In the genomic region with DNA sequence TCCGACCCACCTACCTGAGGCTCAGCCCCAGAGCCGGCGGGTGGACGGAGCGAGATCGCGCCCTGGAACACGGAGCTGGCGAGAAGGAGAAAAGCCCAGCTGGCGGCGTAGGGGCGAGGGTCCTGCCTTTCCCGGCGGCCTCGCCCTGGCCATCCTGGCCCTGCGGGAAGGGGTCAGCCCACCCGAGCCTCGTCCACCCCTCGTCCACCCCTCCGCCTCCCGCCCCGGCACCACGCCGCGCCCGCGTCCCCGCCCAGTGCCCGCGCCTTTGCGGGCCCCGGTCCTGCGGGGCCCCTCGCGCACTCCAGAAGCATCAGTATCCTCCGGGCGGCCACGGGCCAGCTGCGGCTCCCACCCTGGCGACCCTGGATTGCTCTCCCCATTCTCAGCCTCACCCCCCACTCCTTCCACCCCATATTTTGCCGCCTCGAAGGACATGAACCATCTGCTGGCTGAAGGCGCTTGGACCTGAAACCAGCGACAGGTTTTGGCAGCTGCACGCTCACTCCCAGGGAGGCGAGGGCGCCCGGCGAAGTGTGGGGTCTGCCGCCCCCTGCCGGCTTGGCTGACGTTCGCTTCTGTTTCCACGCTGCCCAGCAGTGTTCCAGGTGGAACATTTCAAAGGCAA, we compare ENCODE assay signal across 8 cellular contexts.
DNase-seq lines count a peak whose midpoint lies in the region; ATAC-seq and TF ChIP-seq lines count a peak whose summit lies in the region.

No MANE protein-coding gene starts in this region.

- H2BK5ac ChIP-seq in trophoblast cell (ENCODE audit: low read depth, low read length, poor library complexity), result no peak overlapping the region

- DNase-seq in Ammon's horn (ENCODE audit: low spot score) (peak; percentile 80), Peyer's patch (peak in 2 of 3 donors; percentile 62 to 65), left cardiac atrium (peak; percentile 68), trophoblast cell (peak; percentile 33 to 81), aorta (peak; percentile 68 to 84)

- H3K4me2 ChIP-seq in trophoblast cell (ENCODE audit: low read length), result peak overlapping the region; percentile 98

- H4K91ac ChIP-seq in trophoblast cell (ENCODE audit: low read depth, low read length), result peak overlapping the region; percentile 8

- peaks cover 0 to 6% (median 0%) of the 10 kb centered on the region in 4 donors for H3K4me1 ChIP-seq in Peyer's patch
- H3K4me1 ChIP-seq in trophoblast cell (ENCODE audit: control insufficient read depth in 1 of 2, insufficient read depth in 2 of 2, low read length in 2 of 2), result peaks cover 3 to 5% of the 10 kb centered on the region in 2 experiments
- H3K4me1 ChIP-seq in aorta (ENCODE audit: control insufficient read depth in 1 of 2, insufficient read depth in 2 of 2, low read length in 2 of 2), result no peaks in the 10 kb centered on the region

- H3K4ac ChIP-seq in trophoblast cell (ENCODE audit: low read depth, low read length), result no peak overlapping the region

- ATAC-seq in GM19395 (IDR thresholded peaks at IDR 0.05; ENCODE audit: unreplicated experiment) (peak; percentile 95), HG03457 (IDR thresholded peaks at IDR 0.05; ENCODE audit: unreplicated experiment) (peak; percentile 90), left cardiac atrium (peak; percentile 92 to 94), aorta (ENCODE audit: low FRiP score) (peak; percentile 65)

- H3K36me3 Mint-ChIP-seq in activated naive CD8-positive, alpha-beta T cell, result no peaks in the 10 kb centered on the region

- H3K23ac ChIP-seq in trophoblast cell (ENCODE audit: low read length), result no peak overlapping the region

- peak overlapping the region; percentile 36 for H4K12ac ChIP-seq in trophoblast cell (ENCODE audit: low read depth, low read length)

- H3K9ac ChIP-seq in trophoblast cell (ENCODE audit: low read length), result peak overlapping the region; percentile 41

- H3K79me1 ChIP-seq in trophoblast cell (ENCODE audit: low read length), result peaks cover 2% of the 10 kb centered on the region

- H3K4me3 ChIP-seq in Peyer's patch, result peak overlapping the region in 3 of 4 donors; percentile 18 to 48 (median 42)
- peak overlapping the region; percentile 73 for H3K4me3 ChIP-seq in trophoblast cell (ENCODE audit: low read depth, low read length)
- peak overlapping the region; percentile 38 to 39 for H3K4me3 ChIP-seq in aorta (ENCODE audit: low read length in 2 of 2)

- H2AK5ac ChIP-seq in trophoblast cell (ENCODE audit: low read length), result no peak overlapping the region

- H3K9me3 ChIP-seq in Peyer's patch (no peaks in the 10 kb centered on the region), trophoblast cell (ENCODE audit: insufficient read depth, low read depth, low read length) (no peaks in the 10 kb centered on the region), aorta (ENCODE audit: control insufficient read depth, low read length) (no peaks in the 10 kb centered on the region)

- H3K27me3 ChIP-seq in Peyer's patch (no peaks in the 10 kb centered on the region), trophoblast cell (ENCODE audit: insufficient read depth, low read length) (peaks cover 7% of the 10 kb centered on the region), aorta (ENCODE audit: control insufficient read depth in 1 of 2, insufficient read depth in 2 of 2, low read length in 1 of 2) (no peaks in the 10 kb centered on the region)

- peak overlapping the region; percentile 58 for H3K14ac ChIP-seq in trophoblast cell (ENCODE audit: low read length)

- TF ChIP-seq POLR2A in Peyer's patch (IDR thresholded peaks at IDR 0.05), result no peak

- no peak overlapping the region for H2BK120ac ChIP-seq in trophoblast cell (ENCODE audit: insufficient read depth, low read length, poor library complexity)

- no peak overlapping the region for H3K27ac Mint-ChIP-seq in activated naive CD8-positive, alpha-beta T cell

- no peaks in the 10 kb centered on the region for H3K36me3 ChIP-seq in Peyer's patch
- H3K36me3 ChIP-seq in trophoblast cell (ENCODE audit: control insufficient read depth in 1 of 2, insufficient read depth in 2 of 2, low read length in 2 of 2), result no peaks in the 10 kb centered on the region
- H3K36me3 ChIP-seq in aorta (ENCODE audit: control insufficient read depth in 1 of 2, insufficient read depth in 2 of 2, low read length in 1 of 2), result no peaks in the 10 kb centered on the region

- H3K4me1 Mint-ChIP-seq in activated naive CD8-positive, alpha-beta T cell (ENCODE audit: low read depth), result peaks cover 3% of the 10 kb centered on the region

- H2AFZ ChIP-seq in trophoblast cell (ENCODE audit: insufficient read depth, low read length, poor library complexity), result peak overlapping the region; percentile 95

- peak overlapping the region; percentile 58 for H3K18ac ChIP-seq in trophoblast cell (ENCODE audit: low read length)

- H3K9me3 Mint-ChIP-seq in activated naive CD8-positive, alpha-beta T cell (ENCODE audit: low read depth), result peaks cover 2% of the 10 kb centered on the region

- intact Hi-C loops in left cardiac atrium (cut with DNase I), result no loop called here
- intact Hi-C loops in aorta (cut with DNase I), result loop anchor here in 1 of 2 donors (10.0 kb wide), 1 partner anchor 252 kb away; no protein-coding TSS in a partner anchor

- WGBS in trophoblast cell (ENCODE audit: extremely low coverage, insufficient coverage, insufficient read length), result no CpG with 5 or more reads among the region's 54 CpGs
- 1% methylated on average over 30 to 54 of the region's 54 CpGs for WGBS in aorta, 2 donors

- peak in 5 of 6 experiments; percentile 9 to 51 (median 39) for TF ChIP-seq CTCF in Peyer's patch (IDR thresholded peaks at IDR 0.05)

- H3K79me2 ChIP-seq in trophoblast cell (ENCODE audit: control insufficient read depth, insufficient read depth, low read length, poor library complexity), result no peaks in the 10 kb centered on the region

- H3K4me3 Mint-ChIP-seq in activated naive CD8-positive, alpha-beta T cell, result peak overlapping the region; percentile 79

- peaks cover 20% of the 10 kb centered on the region for H3K27me3 Mint-ChIP-seq in activated naive CD8-positive, alpha-beta T cell

- H2BK12ac ChIP-seq in trophoblast cell (ENCODE audit: low read length), result no peak overlapping the region

- H3K27ac ChIP-seq in Peyer's patch (no peak overlapping the region), trophoblast cell (ENCODE audit: low read depth, low read length) (no peak overlapping the region), aorta (ENCODE audit: low read depth in 1 of 2, low read length in 2 of 2) (no peak overlapping the region)

- peak overlapping the region; percentile 66 for H4K8ac ChIP-seq in trophoblast cell (ENCODE audit: low read depth, low read length)
